Comparison of ENCODE assay signal across 13 cellular contexts in the genomic region with DNA sequence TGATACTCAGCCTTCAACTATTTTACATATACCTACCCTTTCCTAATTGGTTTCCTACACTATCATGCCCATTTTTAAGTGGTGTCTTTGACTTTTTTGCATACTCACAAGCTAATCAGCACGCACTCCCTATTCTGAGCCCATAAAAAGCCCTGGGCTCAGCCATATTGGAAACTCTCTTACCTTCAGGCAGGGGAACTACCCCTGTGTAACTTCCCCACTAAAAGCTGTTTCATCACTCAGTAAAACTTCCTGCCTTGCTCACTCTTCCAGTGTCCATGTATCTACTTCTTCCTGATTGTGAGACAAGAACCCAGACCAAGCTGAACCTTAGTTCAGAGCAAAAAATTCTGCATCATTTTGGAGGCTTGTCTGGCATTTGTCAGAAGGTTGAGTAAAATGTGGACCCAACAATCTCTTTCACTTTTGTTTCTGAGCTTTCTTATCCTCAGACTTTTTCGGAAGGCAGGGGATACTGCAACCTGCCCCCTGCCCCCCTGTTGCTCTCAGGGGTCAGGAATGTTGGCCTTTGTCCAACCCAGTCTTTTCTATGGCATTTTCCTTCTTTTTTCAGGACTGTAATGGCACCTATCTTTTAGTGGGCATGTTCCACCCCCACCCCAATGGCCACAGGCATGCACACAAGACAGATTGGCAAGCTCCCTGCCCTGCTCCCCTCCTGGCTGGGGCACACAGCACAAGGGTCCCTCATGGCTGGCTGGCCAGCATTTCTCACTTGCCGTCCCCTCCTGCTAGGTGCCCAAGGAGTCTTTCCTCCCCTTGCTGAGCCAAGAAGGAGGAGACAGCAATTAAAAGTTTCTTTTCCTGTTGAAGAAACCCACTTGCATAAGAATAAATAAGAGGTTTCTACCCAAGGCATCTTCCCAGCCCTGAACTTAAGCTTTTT. TPM values are rescaled to one million over a fixed set of nuclear protein-coding genes. Genes with fewer than 3 reads are reported as not detected.
A peak's percentile ranks its signal among the peaks of the same experiment; 100 is the strongest.
DNase-seq lines count a peak whose midpoint lies in the region; ATAC-seq and TF ChIP-seq lines count a peak whose summit lies in the region.
"Had no signal": no experiment of that assay in that cellular context is flagged by ENCODE, and none has a peak within 500 bp of the region (broad histone marks: within the 10 kb centered on the region; RNA-seq: fewer than 3 reads in every experiment).

No MANE protein-coding gene starts in this region.

- H3K4ac ChIP-seq in H9 (ENCODE audit: low read depth, low read length) = no peak overlapping the region

- H3K9ac ChIP-seq in neural progenitor cell (no peak overlapping the region), H9 (ENCODE audit: extremely low read depth, insufficient read length, low read length) (no peak overlapping the region)

- peaks cover 3 to 4% of the 10 kb centered on the region in 2 donors for H3K36me3 Mint-ChIP-seq in activated T-cell treated with anti-CD3 and anti-CD28 coated beads, Interleukin-2, amount 50 U/mL, for 72 hours (ENCODE audit: insufficient read depth in 2 of 2)
- H3K36me3 Mint-ChIP-seq in neural progenitor cell = no peaks in the 10 kb centered on the region
- H3K36me3 Mint-ChIP-seq in H9 (ENCODE audit: insufficient read depth in 1 of 3, low read depth in 3 of 3) = peaks cover 13 to 35% (median 23%) of the 10 kb centered on the region in 3 experiments

- peak overlapping the region in 1 of 2 donors; percentile 47 for H3K4me3 Mint-ChIP-seq in activated T-cell treated with anti-CD3 and anti-CD28 coated beads, Interleukin-2, amount 50 U/mL, for 72 hours
- H3K4me3 Mint-ChIP-seq in neural progenitor cell = no peak overlapping the region
- H3K4me3 Mint-ChIP-seq in H9 = no peak overlapping the region

- H4K91ac ChIP-seq in H9 (ENCODE audit: insufficient read length, low read depth, low read length) = no peak overlapping the region

- H3K56ac ChIP-seq in H9 (ENCODE audit: insufficient read length, low read depth, low read length) = no peak overlapping the region

- DNase-seq in activated T-cell treated with anti-CD3 and anti-CD28 coated beads, Interleukin-2, amount 50 U/mL, for 72 hours = no peak
- DNase-seq in activated T-cell treated with anti-CD3 and anti-CD28 coated beads, Interleukin-2, amount 50 U/mL, for 48 hours = no peak
- DNase-seq in OCI-M1 (lab: John Stamatoyannopoulos, UW) = peak; percentile 40
- no peak for DNase-seq in neural progenitor cell (ENCODE audit: low spot score)
- DNase-seq in NCI-H748 treated with DMSO at 0.1 percent for 48 hours (lab: John Stamatoyannopoulos, UW) = no peak
- DNase-seq in NCI-H2081 (lab: John Stamatoyannopoulos, UW) = no peak
- no peak for DNase-seq in H9
- DNase-seq: cortex of kidney, glutamatergic neuron, HCEC 1CT, NCI-H345 had no signal

- H3K23me2 ChIP-seq in H9 (ENCODE audit: insufficient read length, low read depth, low read length, poor library complexity, severe bottlenecking) = no peaks in the 10 kb centered on the region

- no peak overlapping the region for H2BK12ac ChIP-seq in H9 (ENCODE audit: insufficient read length, low read depth, low read length)

- H3K4me3 ChIP-seq in neural progenitor cell = no peak overlapping the region

- H3K4me2 ChIP-seq in neural progenitor cell (no peak overlapping the region), H9 (ENCODE audit: insufficient read depth, insufficient read length, low read length) (no peak overlapping the region)

- no peaks in the 10 kb centered on the region for H3K27me3 ChIP-seq in neural progenitor cell
- no peaks in the 10 kb centered on the region for H3K27me3 ChIP-seq in H9 (ENCODE audit: insufficient read depth, low read length)

- no peak overlapping the region for H3K23ac ChIP-seq in H9 (ENCODE audit: insufficient read length, low read depth, low read length)

- H3K79me1 ChIP-seq in H9 (ENCODE audit: insufficient read depth, low read depth, low read length, poor library complexity, severe bottlenecking) = no peaks in the 10 kb centered on the region

- H3K4me1 Mint-ChIP-seq in activated T-cell treated with anti-CD3 and anti-CD28 coated beads, Interleukin-2, amount 50 U/mL, for 72 hours (ENCODE audit: low read depth) = peaks cover 12% of the 10 kb centered on the region
- H3K4me1 Mint-ChIP-seq in neural progenitor cell = no peaks in the 10 kb centered on the region
- peaks cover 12 to 15% of the 10 kb centered on the region in 2 experiments; a peak in 3 of 4 replicates for H3K4me1 Mint-ChIP-seq in H9

- H3T11ph ChIP-seq in H9 (ENCODE audit: low read length) = no peak overlapping the region

- H3K27me3 Mint-ChIP-seq in activated T-cell treated with anti-CD3 and anti-CD28 coated beads, Interleukin-2, amount 50 U/mL, for 72 hours (ENCODE audit: low read depth) = no peaks in the 10 kb centered on the region
- peaks cover 5% of the 10 kb centered on the region for H3K27me3 Mint-ChIP-seq in neural progenitor cell (ENCODE audit: insufficient read depth, low read depth)
- H3K27me3 Mint-ChIP-seq in H9 (ENCODE audit: low read depth) = no peaks in the 10 kb centered on the region

- H3F3A ChIP-seq in neural progenitor cell (ENCODE audit: low read depth) = no peaks in the 10 kb centered on the region

- no peak overlapping the region for H4K8ac ChIP-seq in H9 (replicated peaks; ENCODE audit: insufficient read length, low read depth, low read length)

- H2BK20ac ChIP-seq in H9 (ENCODE audit: low read depth, low read length, poor library complexity, severe bottlenecking) = no peak overlapping the region

- H2BK5ac ChIP-seq in H9 (ENCODE audit: insufficient read length, low read length) = no peak overlapping the region

- WGBS in H9 (ENCODE audit: extremely low coverage, insufficient read length, low lambda C conversion rate) = no CpG with 5 or more reads among the region's 3 CpGs

- no peak overlapping the region for H4K5ac ChIP-seq in H9 (ENCODE audit: insufficient read length, low read depth, low read length)

- H3K9me3 ChIP-seq in neural progenitor cell (ENCODE audit: low read depth) = peaks cover 6% of the 10 kb centered on the region
- peaks cover 10% of the 10 kb centered on the region for H3K9me3 ChIP-seq in H9 (ENCODE audit: control insufficient read depth, low read depth, low read length)

- no peaks in the 10 kb centered on the region for H3K79me2 ChIP-seq in neural progenitor cell (ENCODE audit: low read depth)
- H3K79me2 ChIP-seq in H9 (ENCODE audit: insufficient read depth, low read length) = no peaks in the 10 kb centered on the region

- no peak overlapping the region for H2BK15ac ChIP-seq in H9 (ENCODE audit: low read depth, low read length)

- peaks cover 0 to 5% of the 10 kb centered on the region in 2 donors for H3K9me3 Mint-ChIP-seq in activated T-cell treated with anti-CD3 and anti-CD28 coated beads, Interleukin-2, amount 50 U/mL, for 72 hours
- H3K9me3 Mint-ChIP-seq in neural progenitor cell = peaks cover 21% of the 10 kb centered on the region
- peaks cover 38 to 40% of the 10 kb centered on the region in 2 experiments for H3K9me3 Mint-ChIP-seq in H9

- H4K20me1 ChIP-seq in neural progenitor cell (ENCODE audit: low read depth) (no peaks in the 10 kb centered on the region), H9 (ENCODE audit: control insufficient read depth, insufficient read depth, insufficient read length) (no peaks in the 10 kb centered on the region)

- no peak overlapping the region for H3K14ac ChIP-seq in H9 (ENCODE audit: insufficient read depth, low read length)

- no peaks in the 10 kb centered on the region for H3K36me3 ChIP-seq in neural progenitor cell

- H3K27ac Mint-ChIP-seq in activated T-cell treated with anti-CD3 and anti-CD28 coated beads, Interleukin-2, amount 50 U/mL, for 72 hours = no peak overlapping the region
- H3K27ac Mint-ChIP-seq in neural progenitor cell (no peak overlapping the region), H9 (peak overlapping the region in 1 of 3 experiments; percentile 31; a peak in 1 of 7 replicates)

- TF ChIP-seq CTCF in neural progenitor cell (IDR thresholded peaks at IDR 0.05) = no peak
- TF ChIP-seq CTCF in H9 (conservative IDR thresholded peaks at IDR 0.05) = no peak

- H3K4me1 ChIP-seq in neural progenitor cell = no peaks in the 10 kb centered on the region
- no peaks in the 10 kb centered on the region for H3K4me1 ChIP-seq in H9 (ENCODE audit: insufficient read depth, low read length)

- H2AK5ac ChIP-seq in H9 (ENCODE audit: insufficient read length, low read length) = no peak overlapping the region

- peak; percentile 25 to 68 for ATAC-seq in activated T-cell treated with anti-CD3 and anti-CD28 coated beads, Interleukin-2, amount 50 U/mL, for 72 hours (replicated peaks in 1 of 2)
- peak; percentile 58 for ATAC-seq in HG02610 (IDR thresholded peaks at IDR 0.05; ENCODE audit: unreplicated experiment)
- ATAC-seq: sciatic nerve had no signal

- no peak overlapping the region for H3K18ac ChIP-seq in H9 (ENCODE audit: insufficient read length, low read depth, low read length)

- H2AFZ ChIP-seq in neural progenitor cell (replicated peaks) = peak overlapping the region; percentile 63
- H2AFZ ChIP-seq in H9 (ENCODE audit: low read length) = no peak overlapping the region

- H3K27ac ChIP-seq in neural progenitor cell = no peak overlapping the region
- no peak overlapping the region for H3K27ac ChIP-seq in H9 (ENCODE audit: insufficient read length, low read depth, low read length)

- H2BK120ac ChIP-seq in H9 (ENCODE audit: low read depth, low read length, poor library complexity, severe bottlenecking) = no peak overlapping the region

RNA-seq across cellular contexts. Expression of a gene that starts 26.3 kb away (rescaled TPM):
- 1 to 10 TPM in 1 of 2 donors, under 1 TPM in 1; 0.26 to 1.5 TPM for total RNA-seq in activated T-cell treated with anti-CD3 and anti-CD28 coated beads, Interleukin-2, amount 50 U/mL, for 72 hours
- 53.8 and 82.7 TPM in 2 replicates for total RNA-seq in neural progenitor cell (ENCODE audit: low replicate concordance)
- total RNA-seq in H9 (2021) = 10.1 and 10.3 TPM in 2 replicates
